17 cellular contexts compared by ENCODE assay signal in the genomic region with DNA sequence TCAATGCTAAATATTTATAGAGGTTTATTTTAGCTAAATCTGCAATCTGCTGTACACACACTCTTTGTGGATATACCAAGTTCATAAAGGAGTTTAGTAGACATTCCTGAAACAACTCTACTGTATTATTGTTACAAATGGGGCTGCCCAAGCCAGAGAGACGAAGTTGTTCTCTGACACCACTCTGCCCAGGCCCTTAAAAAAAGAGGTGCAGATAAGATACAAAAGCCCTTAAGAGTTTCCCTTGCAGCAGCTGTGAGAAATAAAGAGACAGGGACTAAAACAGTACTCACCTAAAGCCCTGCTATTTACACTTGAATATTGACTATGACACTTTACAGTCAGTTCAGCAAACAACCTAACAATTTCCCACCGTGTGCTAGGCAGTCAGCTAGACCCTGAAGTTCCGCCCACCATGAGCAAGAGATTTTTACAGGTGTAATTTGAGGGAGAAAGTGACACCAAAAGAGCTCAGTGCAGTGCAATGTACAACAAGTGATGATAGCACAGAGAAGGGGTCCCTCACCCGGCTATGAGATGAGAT.
"Had no signal": no experiment of that assay in that cellular context is flagged by ENCODE, and none has a peak within 500 bp of the region (broad histone marks: within the 10 kb centered on the region; RNA-seq: fewer than 3 reads in every experiment).

No MANE protein-coding gene starts in this region.

- ATAC-seq: activated naive CD4-positive, alpha-beta T cell treated with anti-CD3 and anti-CD28 coated beads, Interleukin-2, amount 50 U/mL, for 72 hours; activated T-cell treated with anti-CD3 and anti-CD28 coated beads, Interleukin-2, amount 50 U/mL, for 72 hours; gastroesophageal sphincter; left lobe of liver; natural killer cell; right lobe of liver; stimulated activated naive CD8-positive, alpha-beta T cell treated with anti-CD3 and anti-CD28 coated beads, Interleukin-15, Interleukin-2, amounts not matched to agents 100 U/mL and 50 U/mL, for 24 hours had no signal

- H3K27ac Mint-ChIP-seq: activated B cell treated with CpG ODN at 0.5 μM for 24 hours; activated CD4-positive, alpha-beta T cell treated with anti-CD3 and anti-CD28 coated beads, Interleukin-2, amount 10 ng/mL, durations not matched to agents 24 days and 14 days; activated naive CD4-positive, alpha-beta T cell treated with anti-CD3 and anti-CD28 coated beads, Interleukin-2, amount 50 U/mL, for 72 hours; activated T-cell treated with anti-CD3 and anti-CD28 coated beads, Interleukin-2, amount 50 U/mL, for 72 hours; memory B cell; natural killer cell had no signal

- H3K4me1 Mint-ChIP-seq: activated B cell treated with CpG ODN at 0.5 μM for 24 hours; activated CD4-positive, alpha-beta T cell treated with anti-CD3 and anti-CD28 coated beads, Interleukin-2, amount 10 ng/mL, durations not matched to agents 24 days and 14 days; memory B cell; natural killer cell had no signal

- H3K9me3 ChIP-seq: gastroesophageal sphincter, prostate gland, right lobe of liver, transverse colon had no signal

- FAIRE-seq: TTC549 had no signal

- H3K36me3 ChIP-seq: prostate gland, right lobe of liver, transverse colon had no signal

- H3K4me3 Mint-ChIP-seq: activated B cell treated with CpG ODN at 0.5 μM for 24 hours; activated CD4-positive, alpha-beta T cell treated with anti-CD3 and anti-CD28 coated beads, Interleukin-2, amount 10 ng/mL, durations not matched to agents 24 days and 14 days; activated T-cell treated with anti-CD3 and anti-CD28 coated beads, Interleukin-2, amount 50 U/mL, for 72 hours; memory B cell; natural killer cell had no signal

- H3K27ac ChIP-seq: gastroesophageal sphincter, prostate gland, right lobe of liver, transverse colon had no signal

- H3K9me3 Mint-ChIP-seq: activated B cell treated with CpG ODN at 0.5 μM for 24 hours; activated CD4-positive, alpha-beta T cell treated with anti-CD3 and anti-CD28 coated beads, Interleukin-2, amount 10 ng/mL, durations not matched to agents 24 days and 14 days; activated naive CD4-positive, alpha-beta T cell treated with anti-CD3 and anti-CD28 coated beads, Interleukin-2, amount 50 U/mL, for 72 hours; activated T-cell treated with anti-CD3 and anti-CD28 coated beads, Interleukin-2, amount 50 U/mL, for 72 hours; memory B cell; natural killer cell had no signal

- H3K27me3 Mint-ChIP-seq: activated B cell treated with CpG ODN at 0.5 μM for 24 hours, memory B cell had no signal

- H3K36me3 Mint-ChIP-seq: activated naive CD4-positive, alpha-beta T cell treated with anti-CD3 and anti-CD28 coated beads, Interleukin-2, amount 50 U/mL, for 72 hours; memory B cell; natural killer cell had no signal

- H3K4me3 ChIP-seq: gastroesophageal sphincter, prostate gland, right lobe of liver, transverse colon had no signal

- H3K4me1 ChIP-seq: gastroesophageal sphincter, prostate gland, right lobe of liver had no signal

- DNase-seq: activated B cell treated with CpG ODN at 0.5 μM for 24 hours; activated CD4-positive, alpha-beta T cell treated with anti-CD3 and anti-CD28 coated beads, Interleukin-2, amount 10 ng/mL, durations not matched to agents 24 days and 14 days; activated CD8-positive, alpha-beta memory T cell treated with anti-CD3 and anti-CD28 coated beads, Interleukin-2, amount 50 U/mL, for 48 hours; activated gamma-delta T cell; activated T-cell treated with anti-CD3 and anti-CD28 coated beads, Interleukin-2, amount 50 U/mL, for 72 hours; caudate nucleus; natural killer cell; nucleus accumbens; right lobe of liver; stimulated activated naive CD8-positive, alpha-beta T cell treated with anti-CD3 and anti-CD28 coated beads, Interleukin-15, Interleukin-2, amounts not matched to agents 100 U/mL and 50 U/mL, for 24 hours; transverse colon had no signal

- H3K27me3 ChIP-seq: gastroesophageal sphincter, right lobe of liver, transverse colon had no signal
